ENCODE assay signal across 16 cellular contexts in genomic region chr17:75366432-75366831, GRCh38. TPM values are rescaled to one million over a fixed set of nuclear protein-coding genes. Genes with fewer than 3 reads are reported as not detected.
A peak's percentile ranks its signal among the peaks of the same experiment; 100 is the strongest.
DNase-seq lines count a peak whose midpoint lies in the region; ATAC-seq and TF ChIP-seq lines count a peak whose summit lies in the region.
"Had no signal": no experiment of that assay in that cellular context is flagged by ENCODE, and none has a peak within 500 bp of the region (broad histone marks: within the 10 kb centered on the region; RNA-seq: fewer than 3 reads in every experiment).

No MANE protein-coding gene starts in this region.

- no peak overlapping the region for H2AFZ ChIP-seq in Karpas-422 (ENCODE audit: low read length)

- H3K79me2 ChIP-seq in Karpas-422 (ENCODE audit: low read length), result peaks cover 100% of the 10 kb centered on the region

- H3K27ac Mint-ChIP-seq in activated T-cell treated with anti-CD3 and anti-CD28 coated beads, Interleukin-2, amount 50 U/mL, for 24 hours, result peak overlapping the region; percentile 84

- H3K9me3 ChIP-seq in Karpas-422 (ENCODE audit: low read length), result no peaks in the 10 kb centered on the region
- H3K9me3 ChIP-seq in body of pancreas, result no peaks in the 10 kb centered on the region
- H3K9me3 ChIP-seq in psoas muscle, result no peaks in the 10 kb centered on the region
- no peaks in the 10 kb centered on the region for H3K9me3 ChIP-seq in right atrium auricular region
- H3K9me3 ChIP-seq: adrenal gland had no signal

- H3K9me3 Mint-ChIP-seq in activated T-cell treated with anti-CD3 and anti-CD28 coated beads, Interleukin-2, amount 50 U/mL, for 24 hours, result no peaks in the 10 kb centered on the region

- no peak overlapping the region; the same call in 1 of the 2 replicates for H3K27ac ChIP-seq in Karpas-422 (ENCODE audit: low read length)
- H3K27ac ChIP-seq in body of pancreas, result peak overlapping the region in 1 of 4 donors; percentile 7
- H3K27ac ChIP-seq in psoas muscle, result no peak overlapping the region
- peak overlapping the region in 1 of 2 donors; percentile 26 for H3K27ac ChIP-seq in right atrium auricular region

- H3K4me3 ChIP-seq in Karpas-422 (ENCODE audit: low read length) (no peak overlapping the region), body of pancreas (no peak overlapping the region), psoas muscle (peak overlapping the region; percentile 2), right atrium auricular region (no peak overlapping the region)
- H3K4me3 ChIP-seq: adrenal gland had no signal

- no peak for DNase-seq in activated T-cell treated with anti-CD3 and anti-CD28 coated beads, Interleukin-2, amount 50 U/mL, for 24 hours
- no peak for DNase-seq in activated T-cell treated with anti-CD3 and anti-CD28 coated beads, Interleukin-2, amount 50 U/mL, for 1 hour
- DNase-seq in Karpas-422 (no peak), body of pancreas (peak; percentile 39 to 68 (median 45)), psoas muscle (no peak), right atrium auricular region (ENCODE audit: low spot score) (no peak)
- no peak for DNase-seq in NK-92 treated with Interleukin-12 subunit alpha and Interleukin-12 subunit beta, amount 100 ng/mL, for 24 hours (lab: John Stamatoyannopoulos, UW)
- DNase-seq: adrenal gland, AML-193, head of caudate nucleus, mesendoderm, NCI-H1092, T-helper 1 cell had no signal

- no peaks in the 10 kb centered on the region for H3K9me2 ChIP-seq in Karpas-422 (replicated peaks; ENCODE audit: insufficient read depth, low read length)

- no peaks in the 10 kb centered on the region for H3K27me3 Mint-ChIP-seq in activated T-cell treated with anti-CD3 and anti-CD28 coated beads, Interleukin-2, amount 50 U/mL, for 24 hours

- no peaks in the 10 kb centered on the region for H3K27me3 ChIP-seq in Karpas-422 (ENCODE audit: low read length)
- no peaks in the 10 kb centered on the region for H3K27me3 ChIP-seq in body of pancreas
- no peaks in the 10 kb centered on the region for H3K27me3 ChIP-seq in psoas muscle (ENCODE audit: insufficient read depth in 3 of 3, low read length in 2 of 3)
- no peaks in the 10 kb centered on the region for H3K27me3 ChIP-seq in right atrium auricular region
- H3K27me3 ChIP-seq: adrenal gland had no signal

- no peak for TF ChIP-seq POLR2A in body of pancreas (IDR thresholded peaks at IDR 0.05)

- 0 out of 2 replicates have a peak, but pooled peaks cover 8% of the 10 kb centered on the region for H4K20me1 ChIP-seq in Karpas-422 (ENCODE audit: insufficient read depth, low read depth, low read length)

- H3K9ac ChIP-seq in Karpas-422 (ENCODE audit: low read length), result no peak overlapping the region

- peak; percentile 56 for ATAC-seq in body of pancreas
- ATAC-seq in psoas muscle, result no peak
- ATAC-seq in GM18873 (IDR thresholded peaks at IDR 0.05; ENCODE audit: low FRiP score, unreplicated experiment), result no peak
- ATAC-seq: activated CD4-positive, CD25-positive, alpha-beta regulatory T cell treated with anti-CD3 and anti-CD28 coated beads, Interleukin-2, amount 50 U/mL, for 24 hours; sciatic nerve had no signal

- WGBS in body of pancreas, 2 donors, result 11 to 19% methylated on average over 6 of the region's 6 CpGs
- 15 to 27% (median 20%) methylated on average over 6 of the region's 6 CpGs for WGBS in psoas muscle, 3 donors

- peaks cover 95% of the 10 kb centered on the region for H3K4me1 Mint-ChIP-seq in activated T-cell treated with anti-CD3 and anti-CD28 coated beads, Interleukin-2, amount 50 U/mL, for 24 hours (ENCODE audit: low read depth)

- peak overlapping the region; percentile 26 for H3K4me2 ChIP-seq in Karpas-422 (ENCODE audit: low read depth, low read length, poor library complexity, severe bottlenecking)

- intact Hi-C loops in body of pancreas (cut with DNase I) (no loop called here), psoas muscle (cut with DNase I) (no loop called here)

- no peaks in the 10 kb centered on the region for H3K36me3 ChIP-seq in Karpas-422 (ENCODE audit: insufficient read depth, low read length)
- no peaks in the 10 kb centered on the region for H3K36me3 ChIP-seq in body of pancreas (replicated peaks in 1 of 2; ENCODE audit: insufficient read depth in 1 of 2, low read depth in 2 of 2)
- H3K36me3 ChIP-seq in psoas muscle (ENCODE audit: insufficient read depth in 1 of 2, low read depth in 1 of 2), result no peaks in the 10 kb centered on the region
- no peaks in the 10 kb centered on the region for H3K36me3 ChIP-seq in right atrium auricular region
- H3K36me3 ChIP-seq: adrenal gland had no signal

- no peak overlapping the region for H3K4me3 Mint-ChIP-seq in activated T-cell treated with anti-CD3 and anti-CD28 coated beads, Interleukin-2, amount 50 U/mL, for 24 hours

- H3K4me1 ChIP-seq in Karpas-422 (ENCODE audit: low read length) (peaks cover 93% of the 10 kb centered on the region), body of pancreas (peaks cover 55% of the 10 kb centered on the region), psoas muscle (peaks cover 90% of the 10 kb centered on the region), right atrium auricular region (peaks cover 0 to 93% of the 10 kb centered on the region in 2 donors)

- peaks cover 19% of the 10 kb centered on the region for H3K36me3 Mint-ChIP-seq in activated T-cell treated with anti-CD3 and anti-CD28 coated beads, Interleukin-2, amount 50 U/mL, for 24 hours (ENCODE audit: low read depth)

- no peak for TF ChIP-seq CTCF in body of pancreas (IDR thresholded peaks at IDR 0.05)
- no peak for TF ChIP-seq CTCF in psoas muscle (IDR thresholded peaks at IDR 0.05)
- no peak for TF ChIP-seq CTCF in right atrium auricular region (IDR thresholded peaks at IDR 0.05)

RNA-seq across cellular contexts. Expression of gene GRB2, which starts 39.0 kb away (rescaled TPM):
- 106 and 193 TPM in 2 replicates for total RNA-seq in Karpas-422 (2014; rRNA removed; shearing (Covaris generic); ENCODE audit: low replicate concordance)
- total RNA-seq in body of pancreas, result 100 to 1,000 TPM in 1 of 2 donors, 10 to 100 TPM in 1; 51.9 to 118 TPM
- 10 to 100 TPM; 49.1 to 71.6 (median 58.1) TPM for total RNA-seq in psoas muscle
- 10 to 100 TPM; 39.5 to 70.9 (median 66.1) TPM for polyA plus RNA-seq in psoas muscle
- total RNA-seq in right atrium auricular region, result 100 to 1,000 TPM in 1 of 2 donors, 10 to 100 TPM in 1; 80.8 to 112 TPM

Comparison
In these comparisons a context has a peak if more than half of its experiments do, and no peak if none do; other contexts are left out.
1. DNase-seq: peak in body of pancreas (4 of 4); none in activated T-cell treated with anti-CD3 and anti-CD28 coated beads, Interleukin-2, amount 50 U/mL, for 24 hours (single experiment), activated T-cell treated with anti-CD3 and anti-CD28 coated beads, Interleukin-2, amount 50 U/mL, for 1 hour (single experiment), Karpas-422 (single experiment), psoas muscle (0 of 2), right atrium auricular region (single experiment) and NK-92 treated with Interleukin-12 subunit alpha and Interleukin-12 subunit beta, amount 100 ng/mL, for 24 hours (single experiment).